In genomic region chr20:55353206-55353605, GRCh38 we compare ENCODE assay signal across 28 cellular contexts.
"Had no signal": no experiment of that assay in that cellular context is flagged by ENCODE, and none has a peak within 500 bp of the region (broad histone marks: within the 10 kb centered on the region; RNA-seq: fewer than 3 reads in every experiment).

No MANE protein-coding gene starts in this region.

- H3K9me3 ChIP-seq: colonic mucosa, gastroesophageal sphincter, mucosa of descending colon, right lobe of liver, testis, uterus had no signal

- H3K27me3 Mint-ChIP-seq: activated naive CD4-positive, alpha-beta T cell treated with anti-CD3 and anti-CD28 coated beads, Interleukin-2, amount 50 U/mL, for 24 hours; activated naive CD8-positive, alpha-beta T cell treated with anti-CD3 and anti-CD28 coated beads, Interleukin-2, amount 50 U/mL, for 24 hours; activated T-helper 17 cell treated with anti-CD3 and anti-CD28 coated beads, Interleukin-2, amount 50 U/mL, for 72 hours; central memory CD8-positive, alpha-beta T cell; natural killer cell treated with Interleukin-12 subunit alpha and Interleukin-12 subunit beta and Interleukin-15 and Interleukin-18, amount 100 ng/mL, for 72 hours had no signal

- H3K27me3 ChIP-seq: breast epithelium, colonic mucosa, gastroesophageal sphincter, hepatocyte, right lobe of liver, testis, uterus had no signal

- H3K4me1 Mint-ChIP-seq: activated naive CD4-positive, alpha-beta T cell treated with anti-CD3 and anti-CD28 coated beads, Interleukin-2, amount 50 U/mL, for 24 hours; activated naive CD8-positive, alpha-beta T cell treated with anti-CD3 and anti-CD28 coated beads, Interleukin-2, amount 50 U/mL, for 24 hours; activated T-helper 17 cell treated with anti-CD3 and anti-CD28 coated beads, Interleukin-2, amount 50 U/mL, for 72 hours; central memory CD8-positive, alpha-beta T cell had no signal

- H3K4me1 ChIP-seq: breast epithelium, colonic mucosa, gastroesophageal sphincter, right lobe of liver, testis, uterus had no signal

- H3K79me2 ChIP-seq: hepatocyte had no signal

- ATAC-seq: activated naive CD8-positive, alpha-beta T cell treated with anti-CD3 and anti-CD28 coated beads, Interleukin-2, amount 50 U/mL, for 24 hours; activated T-helper 17 cell treated with anti-CD3 and anti-CD28 coated beads, Interleukin-2, amount 50 U/mL, for 72 hours; gastroesophageal sphincter; left ventricle myocardium superior; mucosa of descending colon; natural killer cell treated with Interleukin-12 subunit alpha and Interleukin-12 subunit beta and Interleukin-15 and Interleukin-18, amount 100 ng/mL, for 72 hours; right lobe of liver had no signal

- H3K27ac ChIP-seq: breast epithelium, colonic mucosa, gastroesophageal sphincter, hepatocyte, right lobe of liver, testis, uterus, VCaP had no signal

- H2AFZ ChIP-seq: hepatocyte had no signal

- H3K4me3 Mint-ChIP-seq: activated naive CD4-positive, alpha-beta T cell treated with anti-CD3 and anti-CD28 coated beads, Interleukin-2, amount 50 U/mL, for 24 hours; activated naive CD8-positive, alpha-beta T cell treated with anti-CD3 and anti-CD28 coated beads, Interleukin-2, amount 50 U/mL, for 24 hours; activated T-helper 17 cell treated with anti-CD3 and anti-CD28 coated beads, Interleukin-2, amount 50 U/mL, for 72 hours; central memory CD8-positive, alpha-beta T cell; natural killer cell treated with Interleukin-12 subunit alpha and Interleukin-12 subunit beta and Interleukin-15 and Interleukin-18, amount 100 ng/mL, for 72 hours had no signal

- H3K4me2 ChIP-seq: hepatocyte had no signal

- H3K4me3 ChIP-seq: breast epithelium, colonic mucosa, gastroesophageal sphincter, hepatocyte, mucosa of descending colon, right lobe of liver, testis, uterus had no signal

- H3K27ac Mint-ChIP-seq: activated naive CD4-positive, alpha-beta T cell treated with anti-CD3 and anti-CD28 coated beads, Interleukin-2, amount 50 U/mL, for 24 hours; activated naive CD8-positive, alpha-beta T cell treated with anti-CD3 and anti-CD28 coated beads, Interleukin-2, amount 50 U/mL, for 24 hours; activated T-helper 17 cell treated with anti-CD3 and anti-CD28 coated beads, Interleukin-2, amount 50 U/mL, for 72 hours; natural killer cell treated with Interleukin-12 subunit alpha and Interleukin-12 subunit beta and Interleukin-15 and Interleukin-18, amount 100 ng/mL, for 72 hours had no signal

- FAIRE-seq: endometrium, TTC549 had no signal

- H3K36me3 ChIP-seq: breast epithelium, colonic mucosa, gastroesophageal sphincter, right lobe of liver, uterus had no signal

- DNase-seq: activated CD4-positive, alpha-beta T cell treated with anti-CD3 and anti-CD28 coated beads for 4 hours; activated CD4-positive, alpha-beta T cell treated with anti-CD3 and anti-CD28 coated beads, Interleukin-2, amount 50 U/mL, for 4 hours; activated CD8-positive, alpha-beta memory T cell treated with anti-CD3 and anti-CD28 coated beads, Interleukin-2, amount 50 U/mL, for 4 hours; activated naive CD8-positive, alpha-beta T cell treated with anti-CD3 and anti-CD28 coated beads, Interleukin-2, amount 50 U/mL, for 24 hours; activated T-cell treated with anti-CD3 and anti-CD28 coated beads, Interleukin-2, amount 50 U/mL, for 1 hour; amygdala; colonic mucosa; effector CD8-positive, alpha-beta T cell; islet precursor cell; left ventricle myocardium superior; mucosa of descending colon; posterior cingulate gyrus; right lobe of liver; stimulated activated CD4-positive, alpha-beta T cell treated with anti-CD3 and anti-CD28 coated beads, Interleukin-2, amount 100 ng/mL, for 48 hours; stimulated activated naive CD4-positive, alpha-beta T cell treated with Interleukin-2 at 50 U/mL for 16 hours; testis; trophoblast cell; uterus had no signal
